Comparison of ENCODE assay signal across 8 cellular contexts in the genomic region with DNA sequence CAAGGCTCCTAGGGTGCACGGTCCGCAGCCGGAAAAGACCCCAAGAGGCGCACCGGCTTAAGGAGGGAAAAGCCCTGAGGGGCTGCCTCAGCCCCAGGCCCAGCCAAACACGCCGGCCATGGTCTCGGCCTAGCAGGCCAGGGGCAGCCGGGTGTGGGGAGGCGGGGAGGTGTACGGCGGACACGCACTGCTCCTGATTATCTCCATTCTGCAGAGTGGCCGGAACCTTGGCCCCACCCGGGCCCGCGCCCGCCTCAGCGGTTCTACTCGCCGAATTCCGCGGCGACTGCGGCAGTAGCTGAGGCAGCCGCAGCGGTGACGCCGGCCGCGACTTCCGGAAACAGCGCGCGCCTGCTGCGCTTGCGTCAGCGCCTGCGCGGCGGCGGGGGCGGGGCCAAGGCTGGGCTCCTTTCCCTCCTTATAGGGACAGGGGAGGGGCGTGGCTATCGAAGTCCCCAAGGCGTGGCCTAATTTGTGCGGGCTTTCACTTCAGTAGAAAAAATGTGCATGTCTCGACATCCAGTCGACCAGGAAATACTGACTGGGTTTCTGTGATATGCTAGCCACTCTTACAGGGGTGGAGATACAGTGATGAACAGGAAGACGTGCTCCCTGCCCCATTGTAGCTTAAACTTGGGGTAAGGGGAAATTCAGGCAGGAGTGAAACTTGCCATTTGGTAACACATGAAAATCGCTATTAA. TPM values are rescaled to one million over a fixed set of nuclear protein-coding genes. Genes with fewer than 3 reads are reported as not detected.
DNase-seq lines count a peak whose midpoint lies in the region; ATAC-seq and TF ChIP-seq lines count a peak whose summit lies in the region.

A gene with protein sequence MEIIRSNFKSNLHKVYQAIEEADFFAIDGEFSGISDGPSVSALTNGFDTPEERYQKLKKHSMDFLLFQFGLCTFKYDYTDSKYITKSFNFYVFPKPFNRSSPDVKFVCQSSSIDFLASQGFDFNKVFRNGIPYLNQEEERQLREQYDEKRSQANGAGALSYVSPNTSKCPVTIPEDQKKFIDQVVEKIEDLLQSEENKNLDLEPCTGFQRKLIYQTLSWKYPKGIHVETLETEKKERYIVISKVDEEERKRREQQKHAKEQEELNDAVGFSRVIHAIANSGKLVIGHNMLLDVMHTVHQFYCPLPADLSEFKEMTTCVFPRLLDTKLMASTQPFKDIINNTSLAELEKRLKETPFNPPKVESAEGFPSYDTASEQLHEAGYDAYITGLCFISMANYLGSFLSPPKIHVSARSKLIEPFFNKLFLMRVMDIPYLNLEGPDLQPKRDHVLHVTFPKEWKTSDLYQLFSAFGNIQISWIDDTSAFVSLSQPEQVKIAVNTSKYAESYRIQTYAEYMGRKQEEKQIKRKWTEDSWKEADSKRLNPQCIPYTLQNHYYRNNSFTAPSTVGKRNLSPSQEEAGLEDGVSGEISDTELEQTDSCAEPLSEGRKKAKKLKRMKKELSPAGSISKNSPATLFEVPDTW (minus strand): TSS at position 342 of the 701 bp plus-strand sequence. CDS start 135 bp downstream, at position 207.

- H3K4me1 Mint-ChIP-seq in activated CD4-positive, alpha-beta T cell treated with anti-CD3 and anti-CD28 coated beads for 36 hours: peaks cover 38% of the 10 kb centered on the region
- peaks cover 35% of the 10 kb centered on the region for H3K4me1 Mint-ChIP-seq in chondrocyte (ENCODE audit: low read depth)

- peak; percentile 95 for DNase-seq in AG10803 (ENCODE audit: low read depth)
- DNase-seq in NCI-H524 (lab: John Stamatoyannopoulos, UW): peak; percentile 87 to 94
- peak; percentile 99 for DNase-seq in activated CD4-positive, alpha-beta T cell treated with anti-CD3 and anti-CD28 coated beads for 36 hours
- DNase-seq in chondrocyte (ENCODE audit: low spot score): peak; percentile 98
- DNase-seq in kidney epithelial cell (ENCODE audit: low read depth): peak; percentile 86
- DNase-seq in stimulated activated CD4-positive, alpha-beta T cell treated with anti-CD3 and anti-CD28 coated beads, Interleukin-15, amount 100 ng/mL, for 24 hours: peak; percentile 98

- peak within 1 kb of the TSS; percentile 99 for H3K27ac Mint-ChIP-seq in activated CD4-positive, alpha-beta T cell treated with anti-CD3 and anti-CD28 coated beads for 36 hours
- H3K27ac Mint-ChIP-seq in chondrocyte (ENCODE audit: unreplicated experiment): peak within 1 kb of the TSS; percentile 93

- H3K27me3 ChIP-seq in kidney epithelial cell (ENCODE audit: control insufficient read depth, insufficient read depth, low read length): no peaks in the 10 kb centered on the region

- ATAC-seq in HG03439 (IDR thresholded peaks at IDR 0.05; ENCODE audit: unreplicated experiment): peak; percentile 51
- ATAC-seq in activated CD4-positive, alpha-beta T cell treated with anti-CD3 and anti-CD28 coated beads for 36 hours: peak; percentile 68

- peak within 1 kb of the TSS; percentile 92 for H3K4me3 Mint-ChIP-seq in activated CD4-positive, alpha-beta T cell treated with anti-CD3 and anti-CD28 coated beads for 36 hours
- H3K4me3 Mint-ChIP-seq in chondrocyte (ENCODE audit: unreplicated experiment): peak within 1 kb of the TSS; percentile 87

- no peak for TF ChIP-seq CTCF in AG10803 (conservative IDR thresholded peaks at IDR 0.05; ENCODE audit: low read length)
- no peak for TF ChIP-seq CTCF in chondrocyte (IDR thresholded peaks at IDR 0.05)
- TF ChIP-seq CTCF in kidney epithelial cell (IDR thresholded peaks at IDR 0.05; ENCODE audit: insufficient read depth, low read length, poor library complexity, severe bottlenecking): no peak

- H3K36me3 Mint-ChIP-seq in activated CD4-positive, alpha-beta T cell treated with anti-CD3 and anti-CD28 coated beads for 36 hours (ENCODE audit: low read depth): peaks cover 30% of the 10 kb centered on the region
- H3K36me3 Mint-ChIP-seq in chondrocyte (ENCODE audit: low read depth): peaks cover 9% of the 10 kb centered on the region

- intact Hi-C loops in activated CD4-positive, alpha-beta T cell treated with anti-CD3 and anti-CD28 coated beads for 36 hours (cut with DNase I, micrococcal nuclease): loop anchor here (1.0 to 10.0 kb wide), 11 partner anchors 275 to 1325 kb away; partner anchors contain the start of genes NTAN1 (in 2 of the 2), CEP20 (in 1 of the 2), ERCC4 (in 1 of the 2) and MARF1 (in 1 of the 2)

- CTCF ChIA-PET in activated CD4-positive, alpha-beta T cell treated with anti-CD3 and anti-CD28 coated beads for 36 hours (lab: Charles Lee): interaction anchor here (0.7 kb wide), 1 partner anchor 710 kb away, joined by 4 read pairs; the partner anchor contains the start of gene ERCC4

- POLR2A ChIA-PET in activated CD4-positive, alpha-beta T cell treated with anti-CD3 and anti-CD28 coated beads for 36 hours (lab: Charles Lee): no interaction called here

- no peaks in the 10 kb centered on the region for H3K27me3 Mint-ChIP-seq in activated CD4-positive, alpha-beta T cell treated with anti-CD3 and anti-CD28 coated beads for 36 hours
- H3K27me3 Mint-ChIP-seq in chondrocyte (ENCODE audit: low read depth): no peaks in the 10 kb centered on the region

- H3K4me3 ChIP-seq in AG10803 (ENCODE audit: low read length) (peak within 1 kb of the TSS; percentile 96), kidney epithelial cell (ENCODE audit: low read depth, low read length) (peak within 1 kb of the TSS; percentile 87)

- H3K9me3 Mint-ChIP-seq in activated CD4-positive, alpha-beta T cell treated with anti-CD3 and anti-CD28 coated beads for 36 hours (ENCODE audit: low read depth): no peaks in the 10 kb centered on the region
- H3K9me3 Mint-ChIP-seq in chondrocyte (ENCODE audit: low read depth): peaks cover 4% of the 10 kb centered on the region

- no peaks in the 10 kb centered on the region for H3K36me3 ChIP-seq in kidney epithelial cell (ENCODE audit: control insufficient read depth, insufficient read depth, low read length)

- TF ChIP-seq POLR2A in GM19193 (IDR thresholded peaks at IDR 0.05; ENCODE audit: extremely low read depth, insufficient read depth, insufficient read length): peak; percentile 98

RNA-seq across cellular contexts. Expression of the gene that starts here (rescaled TPM):
- 10 to 100 TPM; 46.4 to 64.1 TPM for total RNA-seq in activated CD4-positive, alpha-beta T cell treated with anti-CD3 and anti-CD28 coated beads for 36 hours
- 24.1 to 25.3 TPM (median 24.9 TPM) in 3 replicates for total RNA-seq in chondrocyte
- 25.5 and 28.0 TPM in 2 replicates for total RNA-seq in kidney epithelial cell

Comparison
In these comparisons a context has a peak if more than half of its experiments do, and no peak if none do; other contexts are left out.
1. Peak in every context shown above with its lines: DNase-seq, ATAC-seq and H3K4me3 ChIP-seq.